ENCODE assay signal across 8 cellular contexts in the genomic region with DNA sequence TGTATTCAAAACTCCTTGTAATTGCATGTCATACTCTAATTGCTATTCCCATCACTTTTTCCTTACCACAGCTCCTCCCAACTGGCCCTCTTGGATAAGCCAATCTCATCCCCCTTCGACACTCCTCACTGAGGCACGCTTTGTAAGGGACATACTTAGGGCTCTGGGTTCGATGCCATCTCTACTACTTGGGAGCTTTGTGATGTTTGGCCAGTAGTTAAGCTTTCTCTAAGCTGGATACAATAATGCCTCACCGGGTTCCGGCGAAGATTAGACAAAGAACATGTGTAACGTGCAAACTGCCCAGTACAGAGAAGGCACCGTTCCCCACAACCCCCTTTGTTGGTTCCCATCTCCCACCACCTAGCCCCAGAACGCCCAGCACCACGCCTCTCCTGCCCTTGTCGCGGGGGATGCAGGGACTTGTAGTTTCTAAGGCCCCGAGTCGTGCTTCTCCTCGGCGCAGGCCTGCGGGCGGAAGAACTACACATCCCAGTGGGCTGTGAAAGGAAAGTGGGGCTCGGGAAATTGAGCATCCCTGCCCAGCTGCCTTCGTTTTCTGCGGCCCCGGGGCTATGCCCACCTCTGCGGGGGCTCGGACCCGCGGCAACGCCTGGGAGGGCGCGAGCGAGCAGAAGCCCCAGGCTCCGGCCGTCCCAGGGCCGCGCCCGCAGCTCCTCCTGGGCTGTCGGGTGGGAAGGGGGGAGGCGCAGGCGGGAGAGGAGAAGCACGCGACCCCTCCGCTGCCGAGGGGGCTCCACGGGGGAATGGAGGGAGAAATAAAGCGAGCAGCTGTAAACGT. TPM values are rescaled to one million over a fixed set of nuclear protein-coding genes. Genes with fewer than 3 reads are reported as not detected.
DNase-seq lines count a peak whose midpoint lies in the region; ATAC-seq and TF ChIP-seq lines count a peak whose summit lies in the region.

No MANE protein-coding gene starts in this region.

- peak overlapping the region; percentile 87 for H3K4me3 ChIP-seq in AG10803 (ENCODE audit: low read length)
- H3K4me3 ChIP-seq in spleen = peak overlapping the region; percentile 79 to 100 (median 97)

- H3K36me3 ChIP-seq in spleen = no peaks in the 10 kb centered on the region

- DNase-seq in AG10803 (ENCODE audit: low read depth) (peak; percentile 87), NCI-H345 (lab: John Stamatoyannopoulos, UW) (peak; percentile 97), activated B cell treated with CpG ODN at 0.5 μM for 24 hours (peak; percentile 76), caudate nucleus (lab: John Stamatoyannopoulos, UW) (peak; percentile 49 to 97 (median 88)), iris pigment epithelial cell (ENCODE audit: low read depth) (peak; percentile 94), spleen (peak; percentile 96)

- WGBS in spleen, 5 donors = 1 to 2% (median 1%) methylated on average over 24 to 45 of the region's 45 CpGs

- no peaks in the 10 kb centered on the region for H3K9me3 ChIP-seq in spleen

- POLR2A ChIA-PET in activated B cell treated with CpG ODN at 0.5 μM for 24 hours (lab: Charles Lee) = interaction anchor here (0.5 to 2.3 kb wide), 21 partner anchors 10 to 1715 kb away, joined by 3 to 29 read pairs (median 3); a partner anchor contains a TSS

- intact Hi-C loops in activated B cell treated with CpG ODN at 0.5 μM for 24 hours (cut with micrococcal nuclease) (loop anchor here (1.0 to 5.0 kb wide), 7 partner anchors 11 to 358 kb away; a partner anchor contains a TSS), spleen (cut with DNase I; ENCODE audit: low total_unique reads) (loop anchor here (10.0 kb wide), 1 partner anchor 55 kb away; a partner anchor contains a TSS)

- H3K4me3 Mint-ChIP-seq in activated B cell treated with CpG ODN at 0.5 μM for 24 hours = peak overlapping the region; percentile 87

- H3K27me3 Mint-ChIP-seq in activated B cell treated with CpG ODN at 0.5 μM for 24 hours = peaks cover 8% of the 10 kb centered on the region

- H3K4me1 ChIP-seq in spleen = peaks cover 4 to 42% (median 24%) of the 10 kb centered on the region in 6 donors

- peaks cover 0 to 6% (median 0%) of the 10 kb centered on the region in 7 donors for H3K27me3 ChIP-seq in spleen (replicated peaks in 1 of 7)

- peak overlapping the region; percentile 87 for H3K27ac ChIP-seq in caudate nucleus (ENCODE audit: low read depth, low read length)
- peak overlapping the region; percentile 90 to 97 (median 94) for H3K27ac ChIP-seq in spleen

- CTCF ChIA-PET in activated B cell treated with CpG ODN at 0.5 μM for 24 hours (lab: Charles Lee) = interaction anchor here (1.2 to 2.9 kb wide), 2 partner anchors 56 to 65 kb away, joined by 4 to 9 read pairs; no protein-coding TSS in a partner anchor

- TF ChIP-seq CTCF in AG10803 (conservative IDR thresholded peaks at IDR 0.05; ENCODE audit: low read length) (no peak), activated B cell treated with CpG ODN at 0.5 μM for 24 hours (IDR thresholded peaks at IDR 0.05) (no peak), spleen (IDR thresholded peaks at IDR 0.05 in 8 of 11, conservative IDR thresholded peaks at IDR 0.05 in 3 of 11) (no peak)

- peak in 1 of 3 donors; percentile 6 for TF ChIP-seq POLR2A in spleen (IDR thresholded peaks at IDR 0.05)

- no peaks in the 10 kb centered on the region for H3K9me3 Mint-ChIP-seq in activated B cell treated with CpG ODN at 0.5 μM for 24 hours

- H3K27ac Mint-ChIP-seq in activated B cell treated with CpG ODN at 0.5 μM for 24 hours = peak overlapping the region; percentile 78

- peak; percentile 66 for ATAC-seq in GM19043 (IDR thresholded peaks at IDR 0.05; ENCODE audit: low read depth, unreplicated experiment)
- peak; percentile 82 for ATAC-seq in HG03342 (IDR thresholded peaks at IDR 0.05; ENCODE audit: unreplicated experiment)
- peak; percentile 77 for ATAC-seq in activated B cell treated with CpG ODN at 0.5 μM for 24 hours (ENCODE audit: low read depth)

- H3K36me3 Mint-ChIP-seq in activated B cell treated with CpG ODN at 0.5 μM for 24 hours (ENCODE audit: low read depth) = peaks cover 16% of the 10 kb centered on the region

- peaks cover 40% of the 10 kb centered on the region for H3K4me1 Mint-ChIP-seq in activated B cell treated with CpG ODN at 0.5 μM for 24 hours

RNA-seq across cellular contexts. Expression of a gene that starts 1.1 kb away (rescaled TPM):
- 20.5 and 25.3 TPM in 2 replicates for total RNA-seq in activated B cell treated with CpG ODN at 0.5 μM for 24 hours
- total RNA-seq in spleen = 10 to 100 TPM; 10.0 to 18.2 (median 15.8) TPM
- 10 to 100 TPM in 2 of 3 donors, 1 to 10 TPM in 1; 7.8 to 12.8 (median 10.7) TPM for polyA plus RNA-seq in spleen

RNA-seq across cellular contexts. Expression of a gene that starts 56.5 kb away (rescaled TPM):
- total RNA-seq in activated B cell treated with CpG ODN at 0.5 μM for 24 hours = 16.1 and 17.6 TPM in 2 replicates
- 10 to 100 TPM in 3 of 7 donors, 1 to 10 TPM in 4; 5.6 to 16.0 (median 9.2) TPM for total RNA-seq in spleen
- 1 to 10 TPM; 3.7 to 6.7 (median 5.8) TPM for polyA plus RNA-seq in spleen

Comparison
In these comparisons a context has a peak if more than half of its experiments do, and no peak if none do; other contexts are left out.
1. Peak in every context shown above with its lines: DNase-seq, ATAC-seq, H3K4me3 ChIP-seq and H3K27ac ChIP-seq.